Comparison of ENCODE assay signal across 8 cellular contexts in genomic region chr4:27084685-27085356, GRCh38.
DNase-seq lines count a peak whose midpoint lies in the region; TF ChIP-seq lines count a peak whose summit lies in the region.

No MANE protein-coding gene starts in this region.

- H3K4me1 ChIP-seq in mesenchymal stem cell (ENCODE audit: control insufficient read depth, insufficient read depth, low read depth, low read length), result peaks cover 2% of the 10 kb centered on the region
- H3K4me1 ChIP-seq in transverse colon, result peaks cover 0 to 11% (median 3%) of the 10 kb centered on the region in 4 donors

- no peak overlapping the region for H3K4ac ChIP-seq in mesenchymal stem cell (ENCODE audit: low read depth in 1 of 2, low read length in 2 of 2)

- H2BK12ac ChIP-seq in mesenchymal stem cell (ENCODE audit: low read length in 2 of 2), result no peak overlapping the region

- H3K9ac ChIP-seq in mesenchymal stem cell (ENCODE audit: low read length), result peak overlapping the region; percentile 60

- in situ Hi-C loops in transverse colon (cut with MboI; ENCODE audit: low pct_ligation_motif_present in 1 of 4, low pct_unique_long_range_greater_than_20kb in 1 of 4, low sequenced_read_pairs in 3 of 4), result no loop called here

- H2BK5ac ChIP-seq in mesenchymal stem cell (ENCODE audit: low read depth, low read length, poor library complexity, severe bottlenecking), result no peak overlapping the region

- no peaks in the 10 kb centered on the region for H3K79me1 ChIP-seq in mesenchymal stem cell (replicated peaks; ENCODE audit: low read length, poor library complexity, severe bottlenecking)

- WGBS in mesenchymal stem cell, result 2% methylated on average over 29 of the region's 33 CpGs
- WGBS in transverse colon (ENCODE audit: low coverage in 1 of 2), 2 donors, result 4 to 9% methylated on average over 23 to 33 of the region's 33 CpGs

- H4K91ac ChIP-seq in mesenchymal stem cell (ENCODE audit: low read length), result no peak overlapping the region

- H2AK5ac ChIP-seq in mesenchymal stem cell (ENCODE audit: low read length, severe bottlenecking), result no peak overlapping the region

- no peak overlapping the region for H2BK120ac ChIP-seq in mesenchymal stem cell (ENCODE audit: low read depth, low read length)

- TF ChIP-seq EP300 in transverse colon (IDR thresholded peaks at IDR 0.05; ENCODE audit: low read depth), result no peak

- no peak overlapping the region for H2AFZ ChIP-seq in mesenchymal stem cell (ENCODE audit: low read depth, low read length)

- H3K4me3 ChIP-seq in mesenchymal stem cell (ENCODE audit: insufficient read depth in 1 of 2, low read depth in 1 of 2, low read length in 2 of 2) (peak overlapping the region; percentile 8 to 76), transverse colon (peak overlapping the region in 3 of 4 donors; percentile 2 to 27 (median 2))

- H3K14ac ChIP-seq in mesenchymal stem cell (ENCODE audit: low read length in 2 of 2), result no peak overlapping the region

- TF ChIP-seq CTCF in transverse colon (IDR thresholded peaks at IDR 0.05), result no peak

- H3K18ac ChIP-seq in mesenchymal stem cell (ENCODE audit: low read depth in 1 of 2, low read length in 2 of 2), result no peak overlapping the region

- H3K36me3 ChIP-seq in mesenchymal stem cell (ENCODE audit: control insufficient read depth in 1 of 2, insufficient read depth in 2 of 2, low read depth in 1 of 2, low read length in 2 of 2), result no peaks in the 10 kb centered on the region
- H3K36me3 ChIP-seq in transverse colon, result no peaks in the 10 kb centered on the region

- H4K8ac ChIP-seq in mesenchymal stem cell (ENCODE audit: low read length), result no peak overlapping the region

- peak; percentile 55 for DNase-seq in DMS 273 (lab: John Stamatoyannopoulos, UW; ENCODE audit: unreplicated experiment)
- DNase-seq in DMS 273 treated with DMSO at 0.1 percent for 48 hours (lab: John Stamatoyannopoulos, UW), result no peak
- DNase-seq in NCI-H526 (lab: John Stamatoyannopoulos, UW), result peak; percentile 39 to 77
- DNase-seq in dermis blood vessel endothelial cell, result peak; percentile 23
- peak; percentile 19 for DNase-seq in mesenchymal stem cell
- DNase-seq in transverse colon, result peak; percentile 13
- DNase-seq in activated CD4-positive, CD25-positive, alpha-beta regulatory T cell (lab: John Stamatoyannopoulos, UW), result no peak
- no peak for DNase-seq in NCI-H69 (lab: John Stamatoyannopoulos, UW)

- H3K27me3 ChIP-seq in mesenchymal stem cell (ENCODE audit: control insufficient read depth in 1 of 2, insufficient read depth in 1 of 2, low read length in 2 of 2) (peaks cover 71 to 88% of the 10 kb centered on the region in 2 experiments), transverse colon (peaks cover 49% of the 10 kb centered on the region)

- intact Hi-C loops in transverse colon (cut with DNase I; ENCODE audit: low total_unique reads), result no loop called here

- TF ChIP-seq POLR2A in transverse colon (IDR thresholded peaks at IDR 0.05), result no peak

- no peak overlapping the region for H3K23ac ChIP-seq in mesenchymal stem cell (ENCODE audit: low read length in 2 of 2)

- peak overlapping the region; percentile 63 for H3K4me2 ChIP-seq in mesenchymal stem cell (ENCODE audit: low read length, poor library complexity, severe bottlenecking)

- H2BK15ac ChIP-seq in mesenchymal stem cell (ENCODE audit: low read depth, poor library complexity, severe bottlenecking), result no peak overlapping the region

- H3K27ac ChIP-seq in mesenchymal stem cell (ENCODE audit: low read length, poor library complexity, severe bottlenecking) (no peak overlapping the region), transverse colon (no peak overlapping the region)

- H3K9me3 ChIP-seq in mesenchymal stem cell (ENCODE audit: control insufficient read depth, low read length) (no peaks in the 10 kb centered on the region), transverse colon (no peaks in the 10 kb centered on the region)

Comparison
In these comparisons a context has a peak if more than half of its experiments do, and no peak if none do; other contexts are left out.
1. DNase-seq: peak in DMS 273 (single experiment), NCI-H526 (2 of 2), dermis blood vessel endothelial cell (single experiment), mesenchymal stem cell (single experiment) and transverse colon (single experiment); none in DMS 273 treated with DMSO at 0.1 percent for 48 hours (single experiment), activated CD4-positive, CD25-positive, alpha-beta regulatory T cell (0 of 4) and NCI-H69 (single experiment).